ENCODE assay signal across 1 cellular context in the genomic region with DNA sequence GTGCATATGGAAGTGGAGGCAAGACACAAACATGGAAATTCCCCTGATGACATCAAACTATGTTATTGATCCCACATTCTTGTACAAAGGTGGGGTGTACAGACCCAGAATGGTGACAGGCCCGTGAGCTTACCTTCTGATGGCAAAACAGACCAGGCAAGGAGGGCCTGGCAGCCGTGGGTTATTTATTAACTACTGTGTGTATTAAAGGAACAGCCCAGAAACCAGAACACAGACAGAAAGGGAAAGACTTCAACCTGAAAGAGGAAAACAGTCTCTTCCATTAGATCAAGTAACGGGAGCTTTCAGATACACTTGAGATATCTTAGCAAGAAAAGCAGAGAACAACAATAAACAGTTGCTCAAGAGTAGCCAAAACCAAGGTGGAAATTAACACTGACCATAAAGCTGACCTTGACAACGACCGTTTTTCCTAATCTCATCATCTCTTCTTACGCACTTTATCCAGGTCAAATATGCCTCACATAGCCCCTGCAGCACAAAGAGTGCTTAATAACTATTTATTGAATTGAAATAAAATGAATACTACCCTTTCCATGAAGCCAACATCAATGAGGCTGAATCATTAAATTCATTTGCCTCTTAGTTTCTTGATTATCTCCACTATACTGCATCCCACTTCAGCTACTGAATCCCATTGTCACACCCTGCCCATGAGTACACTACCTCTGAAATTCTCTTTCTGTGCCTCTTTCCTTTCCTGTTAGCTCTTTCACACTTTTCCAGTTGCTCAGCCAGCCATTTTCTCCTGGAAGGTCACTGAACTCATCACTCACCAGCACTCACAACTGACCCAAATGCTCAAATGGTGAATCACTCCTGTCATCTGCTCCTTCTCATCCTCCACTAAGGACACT.
TF ChIP-seq lines count a peak whose summit lies in the region.

No MANE protein-coding gene starts in this region.

TF ChIP-seq in HepG2, 621 proteins besides CTCF, POLR2A, EP300 and RAD21 (continued from another document):
- TF ChIP-seq, protein P1, sequence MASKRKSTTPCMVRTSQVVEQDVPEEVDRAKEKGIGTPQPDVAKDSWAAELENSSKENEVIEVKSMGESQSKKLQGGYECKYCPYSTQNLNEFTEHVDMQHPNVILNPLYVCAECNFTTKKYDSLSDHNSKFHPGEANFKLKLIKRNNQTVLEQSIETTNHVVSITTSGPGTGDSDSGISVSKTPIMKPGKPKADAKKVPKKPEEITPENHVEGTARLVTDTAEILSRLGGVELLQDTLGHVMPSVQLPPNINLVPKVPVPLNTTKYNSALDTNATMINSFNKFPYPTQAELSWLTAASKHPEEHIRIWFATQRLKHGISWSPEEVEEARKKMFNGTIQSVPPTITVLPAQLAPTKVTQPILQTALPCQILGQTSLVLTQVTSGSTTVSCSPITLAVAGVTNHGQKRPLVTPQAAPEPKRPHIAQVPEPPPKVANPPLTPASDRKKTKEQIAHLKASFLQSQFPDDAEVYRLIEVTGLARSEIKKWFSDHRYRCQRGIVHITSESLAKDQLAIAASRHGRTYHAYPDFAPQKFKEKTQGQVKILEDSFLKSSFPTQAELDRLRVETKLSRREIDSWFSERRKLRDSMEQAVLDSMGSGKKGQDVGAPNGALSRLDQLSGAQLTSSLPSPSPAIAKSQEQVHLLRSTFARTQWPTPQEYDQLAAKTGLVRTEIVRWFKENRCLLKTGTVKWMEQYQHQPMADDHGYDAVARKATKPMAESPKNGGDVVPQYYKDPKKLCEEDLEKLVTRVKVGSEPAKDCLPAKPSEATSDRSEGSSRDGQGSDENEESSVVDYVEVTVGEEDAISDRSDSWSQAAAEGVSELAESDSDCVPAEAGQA (IDR thresholded peaks at IDR 0.05; ENCODE audit: low read depth): peak; percentile 54; the same call in 1 of the 2 replicates
- TF ChIP-seq, protein P1 (CRISPR knock-in tag; IDR thresholded peaks at IDR 0.05; ENCODE audit: borderline replicate concordance): no peak
- TF ChIP-seq RARA (CRISPR knock-in tag; IDR thresholded peaks at IDR 0.05): peak; percentile 51
- TF ChIP-seq JUND (CRISPR knock-in tag; IDR thresholded peaks at IDR 0.05): peak; percentile 89
- TF ChIP-seq, protein P2, sequence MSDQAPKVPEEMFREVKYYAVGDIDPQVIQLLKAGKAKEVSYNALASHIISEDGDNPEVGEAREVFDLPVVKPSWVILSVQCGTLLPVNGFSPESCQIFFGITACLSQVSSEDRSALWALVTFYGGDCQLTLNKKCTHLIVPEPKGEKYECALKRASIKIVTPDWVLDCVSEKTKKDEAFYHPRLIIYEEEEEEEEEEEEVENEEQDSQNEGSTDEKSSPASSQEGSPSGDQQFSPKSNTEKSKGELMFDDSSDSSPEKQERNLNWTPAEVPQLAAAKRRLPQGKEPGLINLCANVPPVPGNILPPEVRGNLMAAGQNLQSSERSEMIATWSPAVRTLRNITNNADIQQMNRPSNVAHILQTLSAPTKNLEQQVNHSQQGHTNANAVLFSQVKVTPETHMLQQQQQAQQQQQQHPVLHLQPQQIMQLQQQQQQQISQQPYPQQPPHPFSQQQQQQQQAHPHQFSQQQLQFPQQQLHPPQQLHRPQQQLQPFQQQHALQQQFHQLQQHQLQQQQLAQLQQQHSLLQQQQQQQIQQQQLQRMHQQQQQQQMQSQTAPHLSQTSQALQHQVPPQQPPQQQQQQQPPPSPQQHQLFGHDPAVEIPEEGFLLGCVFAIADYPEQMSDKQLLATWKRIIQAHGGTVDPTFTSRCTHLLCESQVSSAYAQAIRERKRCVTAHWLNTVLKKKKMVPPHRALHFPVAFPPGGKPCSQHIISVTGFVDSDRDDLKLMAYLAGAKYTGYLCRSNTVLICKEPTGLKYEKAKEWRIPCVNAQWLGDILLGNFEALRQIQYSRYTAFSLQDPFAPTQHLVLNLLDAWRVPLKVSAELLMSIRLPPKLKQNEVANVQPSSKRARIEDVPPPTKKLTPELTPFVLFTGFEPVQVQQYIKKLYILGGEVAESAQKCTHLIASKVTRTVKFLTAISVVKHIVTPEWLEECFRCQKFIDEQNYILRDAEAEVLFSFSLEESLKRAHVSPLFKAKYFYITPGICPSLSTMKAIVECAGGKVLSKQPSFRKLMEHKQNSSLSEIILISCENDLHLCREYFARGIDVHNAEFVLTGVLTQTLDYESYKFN (CRISPR knock-in tag; conservative IDR thresholded peaks at IDR 0.05): peak; percentile 54
- no peak; the same call in 1 of the 2 replicates for TF ChIP-seq NFYB (CRISPR knock-in tag; IDR thresholded peaks at IDR 0.05)
- TF ChIP-seq ELF3 (CRISPR knock-in tag; IDR thresholded peaks at IDR 0.05): peak; percentile 48
- TF ChIP-seq SP5 (CRISPR knock-in tag; IDR thresholded peaks at IDR 0.05; ENCODE audit: borderline replicate concordance, low read depth): 0 out of 2 replicates have a peak, but pooled peaks have one; percentile 4
- TF ChIP-seq KDM5A (IDR thresholded peaks at IDR 0.05; ENCODE audit: borderline replicate concordance, low read length): no peak; the same call in 1 of the 2 replicates
- peak; percentile 12 for TF ChIP-seq MIXL1 (CRISPR knock-in tag; IDR thresholded peaks at IDR 0.05)
- TF ChIP-seq, protein P3, sequence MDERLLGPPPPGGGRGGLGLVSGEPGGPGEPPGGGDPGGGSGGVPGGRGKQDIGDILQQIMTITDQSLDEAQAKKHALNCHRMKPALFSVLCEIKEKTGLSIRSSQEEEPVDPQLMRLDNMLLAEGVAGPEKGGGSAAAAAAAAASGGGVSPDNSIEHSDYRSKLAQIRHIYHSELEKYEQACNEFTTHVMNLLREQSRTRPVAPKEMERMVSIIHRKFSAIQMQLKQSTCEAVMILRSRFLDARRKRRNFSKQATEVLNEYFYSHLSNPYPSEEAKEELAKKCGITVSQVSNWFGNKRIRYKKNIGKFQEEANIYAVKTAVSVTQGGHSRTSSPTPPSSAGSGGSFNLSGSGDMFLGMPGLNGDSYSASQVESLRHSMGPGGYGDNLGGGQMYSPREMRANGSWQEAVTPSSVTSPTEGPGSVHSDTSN (CRISPR knock-in tag; IDR thresholded peaks at IDR 0.05): 0 out of 2 replicates have a peak, but pooled peaks have one; percentile 33
- no peak for TF ChIP-seq TRIM24 (CRISPR knock-in tag; IDR thresholded peaks at IDR 0.05)
- TF ChIP-seq POLR2AphosphoS5 (IDR thresholded peaks at IDR 0.05; ENCODE audit: low read depth, low read length): peak; percentile 38; the same call in 1 of the 2 replicates
- peak; percentile 50; the same call in 1 of the 2 replicates for TF ChIP-seq HOXA5 (CRISPR knock-in tag; IDR thresholded peaks at IDR 0.05)
- TF ChIP-seq, protein P4, sequence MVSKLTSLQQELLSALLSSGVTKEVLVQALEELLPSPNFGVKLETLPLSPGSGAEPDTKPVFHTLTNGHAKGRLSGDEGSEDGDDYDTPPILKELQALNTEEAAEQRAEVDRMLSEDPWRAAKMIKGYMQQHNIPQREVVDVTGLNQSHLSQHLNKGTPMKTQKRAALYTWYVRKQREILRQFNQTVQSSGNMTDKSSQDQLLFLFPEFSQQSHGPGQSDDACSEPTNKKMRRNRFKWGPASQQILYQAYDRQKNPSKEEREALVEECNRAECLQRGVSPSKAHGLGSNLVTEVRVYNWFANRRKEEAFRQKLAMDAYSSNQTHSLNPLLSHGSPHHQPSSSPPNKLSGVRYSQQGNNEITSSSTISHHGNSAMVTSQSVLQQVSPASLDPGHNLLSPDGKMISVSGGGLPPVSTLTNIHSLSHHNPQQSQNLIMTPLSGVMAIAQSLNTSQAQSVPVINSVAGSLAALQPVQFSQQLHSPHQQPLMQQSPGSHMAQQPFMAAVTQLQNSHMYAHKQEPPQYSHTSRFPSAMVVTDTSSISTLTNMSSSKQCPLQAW (CRISPR knock-in tag; IDR thresholded peaks at IDR 0.05): peak; percentile 88; the same call in 1 of the 2 replicates
- TF ChIP-seq IRF2 (CRISPR knock-in tag; IDR thresholded peaks at IDR 0.05): no peak
- peak; percentile 69 for TF ChIP-seq KAT8 (CRISPR knock-in tag; IDR thresholded peaks at IDR 0.05)
- TF ChIP-seq ZNF331 (CRISPR knock-in tag; IDR thresholded peaks at IDR 0.05): peak; percentile 54
- TF ChIP-seq ADNP (CRISPR knock-in tag; IDR thresholded peaks at IDR 0.05): peak; percentile 80; the same call in 1 of the 2 replicates
- peak; percentile 67 for TF ChIP-seq GATAD2A (CRISPR knock-in tag; IDR thresholded peaks at IDR 0.05)
- TF ChIP-seq, protein P5, sequence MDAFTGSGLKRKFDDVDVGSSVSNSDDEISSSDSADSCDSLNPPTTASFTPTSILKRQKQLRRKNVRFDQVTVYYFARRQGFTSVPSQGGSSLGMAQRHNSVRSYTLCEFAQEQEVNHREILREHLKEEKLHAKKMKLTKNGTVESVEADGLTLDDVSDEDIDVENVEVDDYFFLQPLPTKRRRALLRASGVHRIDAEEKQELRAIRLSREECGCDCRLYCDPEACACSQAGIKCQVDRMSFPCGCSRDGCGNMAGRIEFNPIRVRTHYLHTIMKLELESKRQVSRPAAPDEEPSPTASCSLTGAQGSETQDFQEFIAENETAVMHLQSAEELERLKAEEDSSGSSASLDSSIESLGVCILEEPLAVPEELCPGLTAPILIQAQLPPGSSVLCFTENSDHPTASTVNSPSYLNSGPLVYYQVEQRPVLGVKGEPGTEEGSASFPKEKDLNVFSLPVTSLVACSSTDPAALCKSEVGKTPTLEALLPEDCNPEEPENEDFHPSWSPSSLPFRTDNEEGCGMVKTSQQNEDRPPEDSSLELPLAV (CRISPR knock-in tag; conservative IDR thresholded peaks at IDR 0.05; ENCODE audit: low read depth): no peak
- TF ChIP-seq, protein P6, sequence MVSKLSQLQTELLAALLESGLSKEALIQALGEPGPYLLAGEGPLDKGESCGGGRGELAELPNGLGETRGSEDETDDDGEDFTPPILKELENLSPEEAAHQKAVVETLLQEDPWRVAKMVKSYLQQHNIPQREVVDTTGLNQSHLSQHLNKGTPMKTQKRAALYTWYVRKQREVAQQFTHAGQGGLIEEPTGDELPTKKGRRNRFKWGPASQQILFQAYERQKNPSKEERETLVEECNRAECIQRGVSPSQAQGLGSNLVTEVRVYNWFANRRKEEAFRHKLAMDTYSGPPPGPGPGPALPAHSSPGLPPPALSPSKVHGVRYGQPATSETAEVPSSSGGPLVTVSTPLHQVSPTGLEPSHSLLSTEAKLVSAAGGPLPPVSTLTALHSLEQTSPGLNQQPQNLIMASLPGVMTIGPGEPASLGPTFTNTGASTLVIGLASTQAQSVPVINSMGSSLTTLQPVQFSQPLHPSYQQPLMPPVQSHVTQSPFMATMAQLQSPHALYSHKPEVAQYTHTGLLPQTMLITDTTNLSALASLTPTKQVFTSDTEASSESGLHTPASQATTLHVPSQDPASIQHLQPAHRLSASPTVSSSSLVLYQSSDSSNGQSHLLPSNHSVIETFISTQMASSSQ (IDR thresholded peaks at IDR 0.05; ENCODE audit: low read depth): peak; percentile 95
- TF ChIP-seq, protein P6 (CRISPR knock-in tag; IDR thresholded peaks at IDR 0.05; ENCODE audit: borderline replicate concordance): peak; percentile 70; the same call in 1 of the 2 replicates
- peak; percentile 97 for TF ChIP-seq RCOR2 (CRISPR knock-in tag; IDR thresholded peaks at IDR 0.05)
- TF ChIP-seq ZNF530 (CRISPR knock-in tag; IDR thresholded peaks at IDR 0.05; ENCODE audit: low read depth): no peak
- TF ChIP-seq, protein P7, sequence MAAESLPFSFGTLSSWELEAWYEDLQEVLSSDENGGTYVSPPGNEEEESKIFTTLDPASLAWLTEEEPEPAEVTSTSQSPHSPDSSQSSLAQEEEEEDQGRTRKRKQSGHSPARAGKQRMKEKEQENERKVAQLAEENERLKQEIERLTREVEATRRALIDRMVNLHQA (CRISPR knock-in tag; IDR thresholded peaks at IDR 0.05): no peak
- TF ChIP-seq ZBTB42 (CRISPR knock-in tag; IDR thresholded peaks at IDR 0.05): no peak
- peak; percentile 43; the same call in 1 of the 2 replicates for TF ChIP-seq ZBTB21 (CRISPR knock-in tag; IDR thresholded peaks at IDR 0.05)
- TF ChIP-seq FOXA3 (CRISPR knock-in tag; IDR thresholded peaks at IDR 0.05): 0 out of 2 replicates have a peak, but pooled peaks have one; percentile 27
- peak; percentile 49; the same call in 1 of the 2 replicates for TF ChIP-seq TBX2 (CRISPR knock-in tag; IDR thresholded peaks at IDR 0.05; ENCODE audit: borderline replicate concordance)
- TF ChIP-seq FOXJ3 (CRISPR knock-in tag; IDR thresholded peaks at IDR 0.05; ENCODE audit: borderline replicate concordance): peak; percentile 20; the same call in 1 of the 2 replicates
